In the genomic region with DNA sequence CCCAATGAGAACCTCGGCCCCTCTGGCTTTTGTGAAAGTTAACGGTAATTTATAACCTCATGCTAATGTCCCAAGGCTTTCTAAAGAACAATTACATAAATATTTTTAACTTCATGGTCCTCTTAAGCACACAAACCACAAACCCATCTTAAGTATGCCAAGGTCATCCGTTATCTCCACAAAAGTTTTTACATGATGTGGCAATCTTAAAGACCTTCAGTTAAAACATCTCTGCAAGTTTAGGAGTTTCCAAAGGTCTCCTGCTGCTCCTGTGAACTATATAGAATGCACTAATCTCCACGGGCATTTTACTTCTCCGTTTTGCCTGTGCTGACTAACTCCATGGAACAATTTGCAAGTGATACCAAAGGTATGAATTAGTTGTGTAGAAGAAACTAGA, we compare ENCODE assay signal across 14 cellular contexts.
DNase-seq lines count a peak whose midpoint lies in the region; ATAC-seq and TF ChIP-seq lines count a peak whose summit lies in the region.
"Had no signal": no experiment of that assay in that cellular context is flagged by ENCODE, and none has a peak within 500 bp of the region (broad histone marks: within the 10 kb centered on the region; RNA-seq: fewer than 3 reads in every experiment).

No MANE protein-coding gene starts in this region.

- no peak overlapping the region for H3K14ac ChIP-seq in IMR-90 (replicated peaks; ENCODE audit: low read depth, low read length)

- DNase-seq in A172 (ENCODE audit: low spot score) (peak; percentile 45), IMR-90 (peak; percentile 62), amniotic epithelial cell (ENCODE audit: low read depth) (peak; percentile 95), fibroblast of the aortic adventitia (ENCODE audit: low read depth) (peak; percentile 57), HPDE6-E6E7 (ENCODE audit: extremely low spot score) (no peak), upper lobe of right lung (no peak)
- DNase-seq: Caco-2, GM23248, HFFc6, KG1, NCI-H1930, NCI-H510A treated with DMSO at 0.1 percent for 48 hours had no signal

- H3K79me1 ChIP-seq in IMR-90 (ENCODE audit: low read depth in 1 of 2, low read length in 2 of 2) = no peaks in the 10 kb centered on the region

- no peak overlapping the region for H2AK5ac ChIP-seq in IMR-90 (ENCODE audit: low read depth, low read length)

- H3K9ac ChIP-seq in IMR-90 (ENCODE audit: low read depth, low read length) = no peak overlapping the region
- H3K9ac ChIP-seq: GM23248 had no signal

- H4K5ac ChIP-seq in IMR-90 (ENCODE audit: low read depth, low read length) = no peak overlapping the region

- H3K36me3 ChIP-seq in IMR-90 (ENCODE audit: control insufficient read depth, insufficient read depth, low read length) = no peaks in the 10 kb centered on the region
- no peaks in the 10 kb centered on the region for H3K36me3 ChIP-seq in upper lobe of right lung

- 80% methylated on average over 1 of the region's 5 CpGs; no CpG with 5 or more reads in 1 of the 2 experiments for WGBS in IMR-90 (ENCODE audit: extremely low coverage in 2 of 2, insufficient read length in 1 of 2), 2 experiments

- H3K27ac ChIP-seq in IMR-90 (ENCODE audit: insufficient read depth, low read length) = no peak overlapping the region
- H3K27ac ChIP-seq in upper lobe of right lung = no peak overlapping the region
- H3K27ac ChIP-seq: GM23248 had no signal

- no peak for ATAC-seq in IMR-90 (ENCODE audit: low read depth)
- ATAC-seq in GM19324 (IDR thresholded peaks at IDR 0.05; ENCODE audit: low FRiP score, unreplicated experiment) = no peak
- no peak for ATAC-seq in GM18861 (IDR thresholded peaks at IDR 0.05; ENCODE audit: unreplicated experiment)
- no peak for ATAC-seq in upper lobe of right lung

- dilution Hi-C loops in IMR-90 (cut with HindIII; ENCODE audit: low sequenced_read_pairs, unreplicated experiment) = no loop called here

- no peak overlapping the region for H2AFZ ChIP-seq in IMR-90 (replicated peaks; ENCODE audit: low read length, poor library complexity)
- H2AFZ ChIP-seq: GM23248 had no signal

- no peak for TF ChIP-seq POLR2A in IMR-90 (IDR thresholded peaks at IDR 0.05; ENCODE audit: low read depth, low read length)

- TF ChIP-seq CTCF in IMR-90 (conservative IDR thresholded peaks at IDR 0.05; ENCODE audit: low read depth, low read length) (no peak), fibroblast of the aortic adventitia (IDR thresholded peaks at IDR 0.05; ENCODE audit: insufficient read depth, low read length) (no peak), upper lobe of right lung (IDR thresholded peaks at IDR 0.05) (no peak)

- H3K4me3 ChIP-seq in IMR-90 (ENCODE audit: insufficient read depth, low read depth, low read length) = no peak overlapping the region
- no peak overlapping the region for H3K4me3 ChIP-seq in fibroblast of the aortic adventitia (ENCODE audit: low read depth, low read length)
- no peak overlapping the region for H3K4me3 ChIP-seq in upper lobe of right lung
- H3K4me3 ChIP-seq: GM23248 had no signal

- H2BK15ac ChIP-seq in IMR-90 (ENCODE audit: low read depth, low read length) = no peak overlapping the region

- H3K56ac ChIP-seq in IMR-90 (ENCODE audit: extremely low read depth, insufficient read depth, low read length) = no peak overlapping the region

- intact Hi-C loops in IMR-90 (cut with micrococcal nuclease) (no loop called here), upper lobe of right lung (cut with DNase I) (no loop called here)

- no peaks in the 10 kb centered on the region for H3K9me1 ChIP-seq in IMR-90 (ENCODE audit: insufficient read depth, low read length)

- H3K23ac ChIP-seq in IMR-90 (ENCODE audit: low read depth, low read length) = no peak overlapping the region

- no peak for TF ChIP-seq RAD21 in IMR-90 (IDR thresholded peaks at IDR 0.05; ENCODE audit: low read length)

- POLR2A ChIA-PET in IMR-90 (lab: Charles Lee; ENCODE audit: unreplicated experiment) = no interaction called here

- H2BK120ac ChIP-seq in IMR-90 (ENCODE audit: low read depth, low read length) = no peak overlapping the region

- in situ Hi-C loops in IMR-90 (cut with MboI; ENCODE audit: low sequenced_read_pairs) = no loop called here

- BruUV-seq in IMR-90 (replicated peaks; lab: Mats Ljungman, UMichigan) = no TSS peak

- CTCF ChIA-PET in IMR-90 (lab: Yijun Ruan, JAX) = no interaction called here

- no peak overlapping the region for H3K18ac ChIP-seq in IMR-90 (ENCODE audit: low read depth, low read length)

- no peaks in the 10 kb centered on the region for H4K20me1 ChIP-seq in IMR-90 (ENCODE audit: insufficient read depth, low read length)

- peaks cover 3% of the 10 kb centered on the region for H3K4me1 ChIP-seq in IMR-90 (ENCODE audit: control insufficient read depth, insufficient read depth, low read length)
- H3K4me1 ChIP-seq in upper lobe of right lung = no peaks in the 10 kb centered on the region
- H3K4me1 ChIP-seq: Caco-2 had no signal

- no peak overlapping the region for H2BK20ac ChIP-seq in IMR-90 (ENCODE audit: low read depth, low read length)

- no peak overlapping the region for H2AK9ac ChIP-seq in IMR-90 (replicated peaks; ENCODE audit: low read depth, low read length, poor library complexity)

- no peaks in the 10 kb centered on the region for H3K27me3 ChIP-seq in IMR-90 (ENCODE audit: control insufficient read depth, insufficient read depth, low read length)
- H3K27me3 ChIP-seq in upper lobe of right lung = no peaks in the 10 kb centered on the region

- no peak overlapping the region for H3K4me2 ChIP-seq in IMR-90 (ENCODE audit: low read depth, low read length)

- no peak overlapping the region for H4K91ac ChIP-seq in IMR-90 (ENCODE audit: insufficient read depth, low read depth, low read length)

- H3K9me3 ChIP-seq in IMR-90 (ENCODE audit: control insufficient read depth, insufficient read depth, low read length) (no peaks in the 10 kb centered on the region), upper lobe of right lung (no peaks in the 10 kb centered on the region)
- H3K9me3 ChIP-seq: Caco-2 had no signal

- no peak overlapping the region for H4K8ac ChIP-seq in IMR-90 (ENCODE audit: low read depth in 2 of 2, low read length in 2 of 2)

- no peak overlapping the region for H2BK5ac ChIP-seq in IMR-90 (ENCODE audit: low read depth, low read length, poor library complexity, severe bottlenecking)

- no peak overlapping the region for H3K4ac ChIP-seq in IMR-90 (ENCODE audit: low read depth, low read length)

TF ChIP-seq in IMR-90, 13 proteins besides CTCF, POLR2A, EP300 and RAD21:
- TF ChIP-seq, protein P1, sequence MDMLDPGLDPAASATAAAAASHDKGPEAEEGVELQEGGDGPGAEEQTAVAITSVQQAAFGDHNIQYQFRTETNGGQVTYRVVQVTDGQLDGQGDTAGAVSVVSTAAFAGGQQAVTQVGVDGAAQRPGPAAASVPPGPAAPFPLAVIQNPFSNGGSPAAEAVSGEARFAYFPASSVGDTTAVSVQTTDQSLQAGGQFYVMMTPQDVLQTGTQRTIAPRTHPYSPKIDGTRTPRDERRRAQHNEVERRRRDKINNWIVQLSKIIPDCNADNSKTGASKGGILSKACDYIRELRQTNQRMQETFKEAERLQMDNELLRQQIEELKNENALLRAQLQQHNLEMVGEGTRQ (IDR thresholded peaks at IDR 0.05; ENCODE audit: low read depth, low read length) = no peak
- TF ChIP-seq MAZ (IDR thresholded peaks at IDR 0.05; ENCODE audit: borderline replicate concordance, low read depth, low read length) (no peak), SMC3 (IDR thresholded peaks at IDR 0.05; ENCODE audit: low read depth, low read length) (no peak), FOS (IDR thresholded peaks at IDR 0.05; ENCODE audit: low read depth, low read length) (no peak), MXI1 (IDR thresholded peaks at IDR 0.05; ENCODE audit: borderline replicate concordance, low read depth, low read length) (no peak), CEBPB (IDR thresholded peaks at IDR 0.05; ENCODE audit: low read depth, low read length) (peak; percentile 60), MAFK (IDR thresholded peaks at IDR 0.05; ENCODE audit: low read depth, low read length) (no peak)

Comparison
In these comparisons a context has a peak if more than half of its experiments do, and no peak if none do; other contexts are left out.
1. DNase-seq: peak in A172 (single experiment), IMR-90 (single experiment), amniotic epithelial cell (single experiment) and fibroblast of the aortic adventitia (single experiment); none in HPDE6-E6E7 (single experiment) and upper lobe of right lung (single experiment).